ENCODE assay signal across 1 cellular context in genomic region chr11:118102721-118103261, GRCh38.
TF ChIP-seq lines count a peak whose summit lies in the region.

No MANE protein-coding gene starts in this region.

TF ChIP-seq in K562, 482 proteins besides CTCF, POLR2A, EP300 and RAD21 (continued from another document and continues in another):
- TF ChIP-seq RERE (CRISPR knock-in tag; IDR thresholded peaks at IDR 0.05; ENCODE audit: borderline replicate concordance) (no peak), FOXK1 (CRISPR knock-in tag; IDR thresholded peaks at IDR 0.05; ENCODE audit: borderline replicate concordance) (no peak), NFE2L1 (tag; IDR thresholded peaks at IDR 0.05; ENCODE audit: borderline replicate concordance, low read depth) (no peak), ZNF407 (IDR thresholded peaks at IDR 0.05; ENCODE audit: low read depth) (no peak), BMI1 (IDR thresholded peaks at IDR 0.05; ENCODE audit: low read length) (no peak), MYBL2 (IDR thresholded peaks at IDR 0.05; ENCODE audit: low read depth) (no peak), MYBL2 (CRISPR knock-in tag; IDR thresholded peaks at IDR 0.05; ENCODE audit: borderline replicate concordance) (no peak), SIN3A (IDR thresholded peaks at IDR 0.05; ENCODE audit: borderline replicate concordance in 2 of 2, control insufficient read depth in 1 of 2, low read depth in 2 of 2, low read length in 2 of 2) (no peak), ZNF655 (CRISPR knock-in tag; IDR thresholded peaks at IDR 0.05) (no peak), KDM1A (IDR thresholded peaks at IDR 0.05) (peak in 1 of 2 experiments; percentile 45; a peak in 2 of 4 replicates), XRCC4 (IDR thresholded peaks at IDR 0.05; ENCODE audit: extremely low read depth, insufficient read depth, insufficient read length) (no peak), MYNN (IDR thresholded peaks at IDR 0.05) (0 out of 2 replicates have a peak, but pooled peaks have one; percentile 13), MYNN (CRISPR knock-in tag; IDR thresholded peaks at IDR 0.05) (no peak), ZC3H11A (IDR thresholded peaks at IDR 0.05; ENCODE audit: low read depth, low read length) (no peak), TCF7 (IDR thresholded peaks at IDR 0.05; ENCODE audit: borderline replicate concordance) (no peak), PRMT5 (CRISPR knock-in tag; IDR thresholded peaks at IDR 0.05) (no peak), E4F1 (CRISPR knock-in tag; IDR thresholded peaks at IDR 0.05; ENCODE audit: borderline replicate concordance) (no peak), GTF2B (IDR thresholded peaks at IDR 0.05; ENCODE audit: extremely low read depth, insufficient read length) (no peak), ZNF511 (CRISPR knock-in tag; IDR thresholded peaks at IDR 0.05) (no peak), BRF1 (IDR thresholded peaks at IDR 0.05; ENCODE audit: borderline replicate concordance, extremely low read depth, insufficient read length) (no peak), ZNF431 (CRISPR knock-in tag; IDR thresholded peaks at IDR 0.05) (no peak), ZNF398 (CRISPR knock-in tag; IDR thresholded peaks at IDR 0.05) (no peak), ARID2 (IDR thresholded peaks at IDR 0.05) (no peak), ZBTB5 (IDR thresholded peaks at IDR 0.05) (no peak), TRIM25 (IDR thresholded peaks at IDR 0.05; ENCODE audit: borderline replicate concordance) (no peak; the same call in 1 of the 2 replicates), ZKSCAN8 (CRISPR knock-in tag; IDR thresholded peaks at IDR 0.05) (no peak)
